In the genomic region with DNA sequence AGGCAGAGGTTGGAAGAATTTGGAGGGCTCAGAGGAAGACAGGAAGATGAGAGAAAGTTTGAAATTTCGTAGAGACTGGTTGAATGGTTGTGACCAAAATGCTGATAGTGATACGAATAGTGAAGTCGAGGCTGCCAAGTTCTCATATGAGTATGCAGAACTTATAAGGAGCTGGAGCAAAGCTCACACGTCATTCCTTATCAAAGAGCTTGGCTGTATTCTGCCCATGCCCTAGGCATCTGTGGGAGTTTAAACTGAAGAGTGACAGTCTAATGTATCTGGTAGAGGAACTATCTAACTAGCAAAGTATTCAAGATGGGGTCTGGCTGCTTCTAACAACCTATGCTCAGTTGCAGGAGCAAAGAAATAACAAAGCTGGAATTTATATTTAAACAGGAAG, we compare ENCODE assay signal across 17 cellular contexts.
DNase-seq lines count a peak whose midpoint lies in the region; ATAC-seq and TF ChIP-seq lines count a peak whose summit lies in the region.
"Had no signal": no experiment of that assay in that cellular context is flagged by ENCODE, and none has a peak within 500 bp of the region (broad histone marks: within the 10 kb centered on the region; RNA-seq: fewer than 3 reads in every experiment).

No MANE protein-coding gene starts in this region.

- no peaks in the 10 kb centered on the region for H3K27me3 ChIP-seq in neuronal stem cell (ENCODE audit: control insufficient read depth in 3 of 3, insufficient read depth in 3 of 3, low read depth in 1 of 3, low read length in 3 of 3)
- H3K27me3 ChIP-seq: BLaER1 had no signal

- no peak overlapping the region for H3K14ac ChIP-seq in neuronal stem cell (ENCODE audit: low read length)

- no peak overlapping the region for H2BK15ac ChIP-seq in neuronal stem cell (ENCODE audit: low read length)

- no peak overlapping the region for H2AK5ac ChIP-seq in neuronal stem cell (ENCODE audit: low read depth, low read length)

- H2BK12ac ChIP-seq in neuronal stem cell (ENCODE audit: low read length) = no peak overlapping the region

- WGBS in neuronal stem cell (ENCODE audit: extremely low coverage in 2 of 2, insufficient read length in 2 of 2, insufficient replicate concordance in 1 of 2), 2 donors = no CpG with 5 or more reads among the region's 4 CpGs

- H3K4me1 ChIP-seq in neuronal stem cell (ENCODE audit: control insufficient read depth in 2 of 2, insufficient read depth in 1 of 2, low read depth in 1 of 2, low read length in 2 of 2) = no peaks in the 10 kb centered on the region
- H3K4me1 ChIP-seq: BLaER1 had no signal

- no peak overlapping the region for H4K8ac ChIP-seq in neuronal stem cell (ENCODE audit: low read depth, low read length)

- DNase-seq in NCI-H226 (peak; percentile 66), SK-N-MC (ENCODE audit: low read depth, low spot score) (no peak), fibroblast of pulmonary artery (ENCODE audit: low read depth) (peak; percentile 21), neuronal stem cell (ENCODE audit: low spot score) (no peak), NCI-H82 treated with DMSO at 0.1 percent for 48 hours (lab: John Stamatoyannopoulos, UW; ENCODE audit: unreplicated experiment) (no peak), left ventricle myocardium superior (no peak)
- DNase-seq: 8988T; CD4-positive, alpha-beta memory T cell; DMS153; DMS79; GF-D8; HCEC 1CT had no signal

- no peak overlapping the region for H2BK5ac ChIP-seq in neuronal stem cell (ENCODE audit: low read length)

- H3K36me3 ChIP-seq in SK-N-MC (ENCODE audit: insufficient read depth, low read length) (no peaks in the 10 kb centered on the region), neuronal stem cell (replicated peaks in 1 of 2; ENCODE audit: control insufficient read depth in 2 of 2, insufficient read depth in 2 of 2, low read length in 2 of 2) (no peaks in the 10 kb centered on the region)
- H3K36me3 ChIP-seq: BLaER1 had no signal

- no peak for TF ChIP-seq CTCF in fibroblast of pulmonary artery (IDR thresholded peaks at IDR 0.05; ENCODE audit: low read length, missing control alignments)

- no peak overlapping the region for H4K91ac ChIP-seq in neuronal stem cell (ENCODE audit: low read depth, low read length, poor library complexity)

- H3K9me3 ChIP-seq in SK-N-MC (ENCODE audit: low read depth, low read length) = no peaks in the 10 kb centered on the region
- peaks cover 0 to 7% of the 10 kb centered on the region in 2 donors for H3K9me3 ChIP-seq in neuronal stem cell (replicated peaks in 1 of 2; ENCODE audit: control insufficient read depth in 2 of 2, insufficient read depth in 1 of 2, low read depth in 1 of 2, low read length in 2 of 2)
- H3K9me3 ChIP-seq: BLaER1 had no signal

- H3K27ac ChIP-seq in SK-N-MC (peak overlapping the region; percentile 1; the same call in 1 of the 2 replicates), neuronal stem cell (replicated peaks; ENCODE audit: low read length) (no peak overlapping the region)
- H3K27ac ChIP-seq: BLaER1, HL-60 had no signal

- no peak overlapping the region for H3K9ac ChIP-seq in SK-N-MC (ENCODE audit: insufficient read length)
- no peak overlapping the region for H3K9ac ChIP-seq in neuronal stem cell (ENCODE audit: low read depth, low read length, poor library complexity)
- H3K9ac ChIP-seq: BLaER1 had no signal

- no peak overlapping the region for H3K4me2 ChIP-seq in neuronal stem cell (ENCODE audit: insufficient read depth, low read length, poor library complexity, severe bottlenecking)
- H3K4me2 ChIP-seq: BLaER1, GM23338 had no signal

- no peak overlapping the region for H3K18ac ChIP-seq in neuronal stem cell (ENCODE audit: low read length)

- H2AFZ ChIP-seq in neuronal stem cell (ENCODE audit: low read length) = peak overlapping the region; percentile 36
- H2AFZ ChIP-seq: GM23338 had no signal

- no peaks in the 10 kb centered on the region for H3K79me1 ChIP-seq in neuronal stem cell (ENCODE audit: low read depth, low read length)

- H3K4me3 ChIP-seq in SK-N-MC = no peak overlapping the region
- H3K4me3 ChIP-seq in fibroblast of pulmonary artery (replicated peaks; ENCODE audit: low read depth, low read length) = no peak overlapping the region
- no peak overlapping the region for H3K4me3 ChIP-seq in neuronal stem cell (ENCODE audit: low read length in 2 of 2)
- H3K4me3 ChIP-seq: BLaER1, GM23338 had no signal

- intact Hi-C loops in left ventricle myocardium superior (cut with micrococcal nuclease) = no loop called here

- ATAC-seq in GM19035 (IDR thresholded peaks at IDR 0.05; ENCODE audit: unreplicated experiment) (no peak), HG03442 (IDR thresholded peaks at IDR 0.05; ENCODE audit: unreplicated experiment) (no peak), left ventricle myocardium superior (no peak)
- ATAC-seq: GM23338 had no signal

- H2BK120ac ChIP-seq in neuronal stem cell (ENCODE audit: low read depth, low read length) = no peak overlapping the region

- H3K4ac ChIP-seq in neuronal stem cell (ENCODE audit: low read length) = no peak overlapping the region

- H3K23ac ChIP-seq in neuronal stem cell (ENCODE audit: low read depth, low read length, poor library complexity) = no peak overlapping the region

Comparison
In these comparisons a context has a peak if more than half of its experiments do, and no peak if none do; other contexts are left out.
1. DNase-seq: peak in NCI-H226 (single experiment) and fibroblast of pulmonary artery (single experiment); none in SK-N-MC (single experiment), neuronal stem cell (single experiment), NCI-H82 treated with DMSO at 0.1 percent for 48 hours (single experiment) and left ventricle myocardium superior (single experiment).